In the genomic region with DNA sequence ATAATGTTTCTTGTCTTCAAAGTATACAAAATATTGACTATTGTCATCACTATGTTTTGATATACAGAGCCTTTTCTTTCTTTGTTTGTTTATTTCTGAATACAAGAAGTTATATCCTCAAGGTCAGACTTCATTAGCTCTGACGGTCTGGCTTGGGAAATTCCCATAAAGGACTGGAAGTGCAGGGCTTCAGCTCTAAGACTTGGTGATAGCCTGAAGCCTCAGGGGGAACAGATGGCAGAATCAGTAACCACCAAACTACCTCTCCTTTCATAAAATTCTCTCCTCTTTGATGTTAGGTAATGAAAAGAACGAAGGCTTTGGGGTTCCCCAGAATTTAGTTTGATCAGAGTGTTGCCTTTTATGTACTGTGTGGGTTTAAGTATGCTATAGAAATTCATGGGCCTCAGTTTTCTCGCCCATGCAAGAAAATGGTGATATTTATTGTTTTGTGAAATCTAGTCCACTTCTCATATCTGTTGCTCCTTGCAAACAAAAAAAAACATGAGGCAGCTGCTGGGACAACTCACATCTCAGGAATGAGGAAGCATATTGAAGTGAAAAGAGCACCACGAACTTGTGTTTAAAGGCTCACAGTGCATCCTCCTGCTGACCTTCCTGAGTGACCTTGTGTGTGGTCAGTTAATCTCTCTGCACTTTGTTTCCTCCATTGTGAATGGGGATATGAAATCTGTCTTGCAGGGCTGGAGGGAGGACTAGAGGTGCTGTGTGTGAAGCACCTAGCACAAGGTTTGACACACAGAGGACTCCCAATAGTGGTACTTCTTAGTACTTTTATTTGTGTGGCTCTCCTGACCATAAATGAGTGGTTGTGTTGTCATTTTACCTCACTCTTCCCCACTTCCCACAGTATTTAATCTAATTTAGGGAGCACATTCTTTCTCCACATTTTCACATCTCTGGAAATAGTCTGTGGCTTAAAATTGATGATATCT, we compare ENCODE assay signal across 15 cellular contexts.
DNase-seq lines count a peak whose midpoint lies in the region; ATAC-seq and TF ChIP-seq lines count a peak whose summit lies in the region.
"Had no signal": no experiment of that assay in that cellular context is flagged by ENCODE, and none has a peak within 500 bp of the region (broad histone marks: within the 10 kb centered on the region; RNA-seq: fewer than 3 reads in every experiment).

No MANE protein-coding gene starts in this region.

- CTCF ChIA-PET in activated CD8-positive, alpha-beta memory T cell treated with anti-CD3 and anti-CD28 coated beads, Interleukin-2, amount 10 ng/mL, durations not matched to agents 7 days and 5 days (lab: Charles Lee), result no interaction called here

- in situ Hi-C loops in KBM-7 (cut with MboI; ENCODE audit: low pct_unique_long_range_greater_than_20kb, low sequenced_read_pairs), result no loop called here

- DNase-seq in EH (ENCODE audit: low read depth) (peak; percentile 54), NCI-H226 (peak; percentile 81), epithelial cell of prostate (ENCODE audit: low read depth, low spot score) (peak; percentile 6), neural crest cell (ENCODE audit: low read depth, low spot score) (no peak), GF-D8 (lab: John Stamatoyannopoulos, UW) (no peak), KBM-7 (no peak), MV-4-11 (lab: John Stamatoyannopoulos, UW) (no peak)
- DNase-seq in activated CD8-positive, alpha-beta memory T cell treated with anti-CD3 and anti-CD28 coated beads, Interleukin-2, amount 10 ng/mL, durations not matched to agents 7 days and 5 days, result no peak
- DNase-seq: activated CD4-positive, alpha-beta T cell treated with anti-CD3 and anti-CD28 coated beads, Interleukin-2, amount 10 ng/mL, durations not matched to agents 7 days and 5 days; Caco-2; hypothalamus; NCI-H1105 treated with DMSO at 0.1 percent for 48 hours; NCI-H748 treated with DMSO at 0.1 percent for 48 hours; T-cell had no signal

- H3K36me3 Mint-ChIP-seq in neural crest cell (ENCODE audit: low read depth), result no peaks in the 10 kb centered on the region
- H3K36me3 Mint-ChIP-seq in activated CD8-positive, alpha-beta memory T cell treated with anti-CD3 and anti-CD28 coated beads, Interleukin-2, amount 10 ng/mL, durations not matched to agents 7 days and 5 days, result no peaks in the 10 kb centered on the region
- H3K36me3 Mint-ChIP-seq: T-cell had no signal

- H3K27me3 Mint-ChIP-seq in neural crest cell (ENCODE audit: low read depth), result no peaks in the 10 kb centered on the region
- H3K27me3 Mint-ChIP-seq in activated CD8-positive, alpha-beta memory T cell treated with anti-CD3 and anti-CD28 coated beads, Interleukin-2, amount 10 ng/mL, durations not matched to agents 7 days and 5 days, result no peaks in the 10 kb centered on the region
- H3K27me3 Mint-ChIP-seq: activated CD4-positive, alpha-beta T cell treated with anti-CD3 and anti-CD28 coated beads, Interleukin-2, amount 10 ng/mL, durations not matched to agents 7 days and 5 days; T-cell had no signal

- peaks cover 7% of the 10 kb centered on the region for H3K9me3 Mint-ChIP-seq in neural crest cell
- peaks cover 2% of the 10 kb centered on the region for H3K9me3 Mint-ChIP-seq in activated CD8-positive, alpha-beta memory T cell treated with anti-CD3 and anti-CD28 coated beads, Interleukin-2, amount 10 ng/mL, durations not matched to agents 7 days and 5 days (ENCODE audit: low read depth)

- H3K27ac ChIP-seq in epithelial cell of prostate, result no peak overlapping the region
- H3K27ac ChIP-seq: HL-60 had no signal

- TF ChIP-seq CTCF in neural crest cell (conservative IDR thresholded peaks at IDR 0.05), result no peak

- no peaks in the 10 kb centered on the region for H3K4me1 Mint-ChIP-seq in neural crest cell
- H3K4me1 Mint-ChIP-seq in activated CD8-positive, alpha-beta memory T cell treated with anti-CD3 and anti-CD28 coated beads, Interleukin-2, amount 10 ng/mL, durations not matched to agents 7 days and 5 days, result no peaks in the 10 kb centered on the region
- H3K4me1 Mint-ChIP-seq: activated CD4-positive, alpha-beta T cell treated with anti-CD3 and anti-CD28 coated beads, Interleukin-2, amount 10 ng/mL, durations not matched to agents 7 days and 5 days; T-cell had no signal

- peak overlapping the region; percentile 27 for H3K27ac Mint-ChIP-seq in neural crest cell (ENCODE audit: unreplicated experiment)
- no peak overlapping the region for H3K27ac Mint-ChIP-seq in activated CD8-positive, alpha-beta memory T cell treated with anti-CD3 and anti-CD28 coated beads, Interleukin-2, amount 10 ng/mL, durations not matched to agents 7 days and 5 days
- H3K27ac Mint-ChIP-seq: activated CD4-positive, alpha-beta T cell treated with anti-CD3 and anti-CD28 coated beads, Interleukin-2, amount 10 ng/mL, durations not matched to agents 7 days and 5 days; T-cell had no signal

- no peak overlapping the region for H3K4me3 Mint-ChIP-seq in neural crest cell
- H3K4me3 Mint-ChIP-seq in activated CD8-positive, alpha-beta memory T cell treated with anti-CD3 and anti-CD28 coated beads, Interleukin-2, amount 10 ng/mL, durations not matched to agents 7 days and 5 days, result no peak overlapping the region
- H3K4me3 Mint-ChIP-seq: activated CD4-positive, alpha-beta T cell treated with anti-CD3 and anti-CD28 coated beads, Interleukin-2, amount 10 ng/mL, durations not matched to agents 7 days and 5 days; T-cell had no signal

- no peak for ATAC-seq in activated CD8-positive, alpha-beta memory T cell treated with anti-CD3 and anti-CD28 coated beads, Interleukin-2, amount 10 ng/mL, durations not matched to agents 7 days and 5 days
- ATAC-seq: T-cell had no signal

Comparison
In these comparisons a context has a peak if more than half of its experiments do, and no peak if none do; other contexts are left out.
1. DNase-seq: peak in EH (single experiment), NCI-H226 (single experiment) and epithelial cell of prostate (single experiment); none in neural crest cell (single experiment), GF-D8 (single experiment), activated CD8-positive, alpha-beta memory T cell treated with anti-CD3 and anti-CD28 coated beads, Interleukin-2, amount 10 ng/mL, durations not matched to agents 7 days and 5 days (single experiment), KBM-7 (single experiment) and MV-4-11 (single experiment).